ENCODE assay signal across 8 cellular contexts in the genomic region with DNA sequence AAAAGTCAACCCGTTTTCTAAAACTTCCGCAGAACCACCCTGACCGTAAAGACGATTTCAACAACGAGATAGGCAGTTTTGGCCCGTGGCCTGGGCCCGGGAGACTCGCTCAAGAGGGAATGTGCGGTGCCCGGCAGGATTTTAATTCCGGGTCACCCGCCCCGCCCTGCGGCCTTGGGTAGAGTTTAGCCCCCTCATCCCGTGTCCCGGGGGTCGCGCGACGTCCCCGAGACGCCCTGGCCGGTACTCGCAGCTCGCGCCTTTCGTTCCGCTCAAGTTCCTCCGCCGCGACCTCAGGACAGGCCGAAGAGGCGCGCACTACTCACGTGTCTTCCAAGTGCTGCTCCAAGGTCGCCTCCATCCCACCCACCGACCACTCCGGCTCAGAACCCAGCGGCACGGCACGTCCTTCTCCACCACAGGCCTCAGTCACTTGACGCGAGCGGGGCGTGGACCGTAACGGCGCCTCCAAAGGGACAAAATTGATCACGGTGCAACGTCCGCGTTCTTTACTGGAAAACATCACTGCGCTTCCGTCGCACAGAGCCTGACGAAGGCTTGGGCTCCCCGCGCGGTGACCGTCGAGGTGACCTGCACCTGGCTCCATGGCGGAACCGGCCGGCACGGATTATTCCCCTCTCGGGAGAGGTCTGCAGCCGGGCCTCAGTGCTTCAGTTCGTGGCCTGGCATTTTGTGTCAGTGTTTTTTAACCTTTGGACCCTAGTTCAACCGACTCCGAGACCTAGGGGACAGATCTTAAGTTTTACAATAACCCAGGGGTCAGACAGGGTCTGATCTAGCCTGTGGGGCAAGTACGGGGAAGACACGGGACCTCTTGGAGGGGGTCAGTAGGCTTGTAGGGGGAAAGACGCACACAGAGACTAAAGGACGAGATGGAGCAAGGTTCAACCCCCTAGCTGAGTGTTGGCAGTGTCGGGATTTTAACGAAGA. TPM values are rescaled to one million over a fixed set of nuclear protein-coding genes. Genes with fewer than 3 reads are reported as not detected.
DNase-seq lines count a peak whose midpoint lies in the region; ATAC-seq and TF ChIP-seq lines count a peak whose summit lies in the region.

TSS of gene LAMTOR5 (minus strand) at position 435 of the 951 bp plus-strand sequence. CDS start at position 361, 74 bp downstream.

- H3K4me3 ChIP-seq in fibroblast of mammary gland (ENCODE audit: control insufficient read depth, low read depth, low read length), result peak within 1 kb of the TSS; percentile 93

- no peaks in the 10 kb centered on the region for H3K27me3 Mint-ChIP-seq in activated T-helper 2 cell treated with anti-CD3 and anti-CD28 coated beads, Interferon-gamma antibody, Interleukin-2, Interleukin-4, amounts not matched to agents 10 μg/mL and 5 μg/mL and 100 μg/mL, durations not matched to agents 14 hours and 24 hours and 36 hours (ENCODE audit: low read depth)
- no peaks in the 10 kb centered on the region for H3K27me3 Mint-ChIP-seq in naive thymus-derived CD8-positive, alpha-beta T cell

- peaks cover 24% of the 10 kb centered on the region for H3K36me3 Mint-ChIP-seq in activated T-helper 2 cell treated with anti-CD3 and anti-CD28 coated beads, Interferon-gamma antibody, Interleukin-2, Interleukin-4, amounts not matched to agents 10 μg/mL and 5 μg/mL and 100 μg/mL, durations not matched to agents 14 hours and 24 hours and 36 hours (ENCODE audit: low read depth)
- peaks cover 3 to 20% (median 5%) of the 10 kb centered on the region in 3 donors for H3K36me3 Mint-ChIP-seq in naive thymus-derived CD8-positive, alpha-beta T cell

- TF ChIP-seq CTCF in RWPE1 (conservative IDR thresholded peaks at IDR 0.05; ENCODE audit: low read depth), result no peak
- no peak for TF ChIP-seq CTCF in fibroblast of mammary gland (conservative IDR thresholded peaks at IDR 0.05; ENCODE audit: control insufficient read depth, insufficient read depth, low read depth, low read length)

- peak within 1 kb of the TSS; percentile 96 for H3K4me3 Mint-ChIP-seq in activated T-helper 2 cell treated with anti-CD3 and anti-CD28 coated beads, Interferon-gamma antibody, Interleukin-2, Interleukin-4, amounts not matched to agents 10 μg/mL and 5 μg/mL and 100 μg/mL, durations not matched to agents 14 hours and 24 hours and 36 hours (ENCODE audit: low read depth)
- peak within 1 kb of the TSS; percentile 95 to 100 (median 99) for H3K4me3 Mint-ChIP-seq in naive thymus-derived CD8-positive, alpha-beta T cell

- peaks cover 16% of the 10 kb centered on the region for H3K4me1 Mint-ChIP-seq in activated T-helper 2 cell treated with anti-CD3 and anti-CD28 coated beads, Interferon-gamma antibody, Interleukin-2, Interleukin-4, amounts not matched to agents 10 μg/mL and 5 μg/mL and 100 μg/mL, durations not matched to agents 14 hours and 24 hours and 36 hours (ENCODE audit: low read depth)
- peaks cover 10 to 33% (median 24%) of the 10 kb centered on the region in 4 donors for H3K4me1 Mint-ChIP-seq in naive thymus-derived CD8-positive, alpha-beta T cell

- H3K27ac Mint-ChIP-seq in activated T-helper 2 cell treated with anti-CD3 and anti-CD28 coated beads, Interferon-gamma antibody, Interleukin-2, Interleukin-4, amounts not matched to agents 10 μg/mL and 5 μg/mL and 100 μg/mL, durations not matched to agents 14 hours and 24 hours and 36 hours, result peak within 1 kb of the TSS; percentile 97
- peak within 1 kb of the TSS; percentile 98 to 100 (median 100) for H3K27ac Mint-ChIP-seq in naive thymus-derived CD8-positive, alpha-beta T cell

- CTCF ChIA-PET in RWPE1 (lab: Yijun Ruan, JAX), result interaction anchor here (0.6 to 1.7 kb wide), 3 partner anchors 88 to 211 kb away, joined by 3 to 12 read pairs (median 4); no protein-coding TSS in a partner anchor

- intact Hi-C loops in activated T-helper 2 cell treated with anti-CD3 and anti-CD28 coated beads, Interferon-gamma antibody, Interleukin-2, Interleukin-4, amounts not matched to agents 10 μg/mL and 5 μg/mL and 100 μg/mL, durations not matched to agents 14 hours and 24 hours and 36 hours (cut with micrococcal nuclease), result loop anchor here (1.0 to 2.0 kb wide), 3 partner anchors 69 to 205 kb away; partner anchors contain the start of gene KCNC4

- peak; percentile 88 for ATAC-seq in GM21825 (IDR thresholded peaks at IDR 0.05; ENCODE audit: unreplicated experiment)
- ATAC-seq in naive thymus-derived CD8-positive, alpha-beta T cell, result peak; percentile 93 to 95

- no peaks in the 10 kb centered on the region for H3K9me3 Mint-ChIP-seq in activated T-helper 2 cell treated with anti-CD3 and anti-CD28 coated beads, Interferon-gamma antibody, Interleukin-2, Interleukin-4, amounts not matched to agents 10 μg/mL and 5 μg/mL and 100 μg/mL, durations not matched to agents 14 hours and 24 hours and 36 hours
- no peaks in the 10 kb centered on the region for H3K9me3 Mint-ChIP-seq in naive thymus-derived CD8-positive, alpha-beta T cell

- H3K27ac ChIP-seq in RWPE1, result peak within 1 kb of the TSS; percentile 82

- DNase-seq in Daoy (ENCODE audit: low read depth), result peak; percentile 97
- DNase-seq in Kasumi-1 (lab: John Stamatoyannopoulos, UW), result peak; percentile 95
- peak; percentile 64 for DNase-seq in RWPE1 (ENCODE audit: low spot score)
- peak; percentile 90 for DNase-seq in activated T-helper 2 cell treated with anti-CD3 and anti-CD28 coated beads, Interferon-gamma antibody, Interleukin-2, Interleukin-4, amounts not matched to agents 10 μg/mL and 5 μg/mL and 100 μg/mL, durations not matched to agents 14 hours and 24 hours and 36 hours (ENCODE audit: low spot score)
- peak; percentile 91 for DNase-seq in fibroblast of mammary gland (ENCODE audit: low read depth)
- peak; percentile 78 to 96 (median 88) for DNase-seq in naive thymus-derived CD8-positive, alpha-beta T cell
- DNase-seq in stimulated activated naive CD4-positive, alpha-beta T cell (lab: John Stamatoyannopoulos, UW), result peak; percentile 79 to 93 (median 86)

- POLR2A ChIA-PET in RWPE1 (lab: Yijun Ruan, JAX; ENCODE audit: low non-redundant PET), result interaction anchor here (0.5 to 0.7 kb wide), 2 partner anchors 312 to 1260 kb away, joined by 3 read pairs; no protein-coding TSS in a partner anchor
- POLR2A ChIA-PET in naive thymus-derived CD8-positive, alpha-beta T cell (lab: Charles Lee), result interaction anchor here (0.6 to 3.4 kb wide), 5 partner anchors 15 to 200 kb away, joined by 3 to 46 read pairs (median 4); partner anchors contain the start of genes KCNC4 and RBM15

RNA-seq across cellular contexts. Expression of gene LAMTOR5, which starts in this region (rescaled TPM):
- total RNA-seq in Daoy (2014; rRNA removed; shearing (Covaris generic)), result 123 and 189 TPM in 2 replicates
- total RNA-seq in activated T-helper 2 cell treated with anti-CD3 and anti-CD28 coated beads, Interferon-gamma antibody, Interleukin-2, Interleukin-4, amounts not matched to agents 10 μg/mL and 5 μg/mL and 100 μg/mL, durations not matched to agents 14 hours and 24 hours and 36 hours, result 170 and 171 TPM in 2 replicates
- total RNA-seq in naive thymus-derived CD8-positive, alpha-beta T cell, result 10 to 100 TPM; 72.0 to 76.0 TPM
- 100 to 1,000 TPM; 192 to 262 (median 247) TPM for polyA plus RNA-seq in naive thymus-derived CD8-positive, alpha-beta T cell

Comparison
In these comparisons a context has a peak if more than half of its experiments do, and no peak if none do; other contexts are left out.
1. Peak in every context shown above with its lines: DNase-seq, ATAC-seq, H3K4me3 ChIP-seq and H3K27ac ChIP-seq.